ENCODE assay signal across 11 cellular contexts in genomic region chr1:85911742-85912141, GRCh38.
DNase-seq lines count a peak whose midpoint lies in the region; ATAC-seq, FAIRE-seq and TF ChIP-seq lines count a peak whose summit lies in the region.
"Had no signal": no experiment of that assay in that cellular context is flagged by ENCODE, and none has a peak within 500 bp of the region (broad histone marks: within the 10 kb centered on the region; RNA-seq: fewer than 3 reads in every experiment).

No MANE protein-coding gene starts in this region.

- H3K79me2 ChIP-seq in astrocyte (ENCODE audit: insufficient read depth, low read length) (no peaks in the 10 kb centered on the region), HepG2 (ENCODE audit: insufficient read depth, low read length) (no peaks in the 10 kb centered on the region)

- no peak for TF ChIP-seq EP300 in HepG2 (IDR thresholded peaks at IDR 0.05; ENCODE audit: low read depth in 2 of 2, low read length in 2 of 2)
- no peak for TF ChIP-seq EP300 in HepG2 (CRISPR knock-in tag; IDR thresholded peaks at IDR 0.05; ENCODE audit: borderline replicate concordance)

- H2AFZ ChIP-seq in astrocyte (ENCODE audit: low read depth, low read length) (no peak overlapping the region), HepG2 (ENCODE audit: low read length) (no peak overlapping the region)

- intact Hi-C loops in HepG2 (cut with micrococcal nuclease; ENCODE audit: unreplicated experiment) = no loop called here

- in situ Hi-C loops in HepG2 (cut with HindIII; ENCODE audit: extremely low pct_ligation_motif_present, low pct_unique_long_range_greater_than_20kb) = no loop called here

- H3K27me3 Mint-ChIP-seq in astrocyte (ENCODE audit: low read depth, unreplicated experiment) = no peaks in the 10 kb centered on the region
- H3K27me3 Mint-ChIP-seq: activated CD8-positive, alpha-beta memory T cell treated with anti-CD3 and anti-CD28 coated beads, Interleukin-2, amount 10 ng/mL, durations not matched to agents 7 days and 5 days had no signal

- no peaks in the 10 kb centered on the region for H3K9me3 Mint-ChIP-seq in astrocyte (ENCODE audit: unreplicated experiment)

- BruUV-seq in HepG2 (replicated peaks; lab: Mats Ljungman, UMichigan) = no TSS peak

- ATAC-seq in HepG2 (no peak; the same call in 2 of the 3 replicates), HG02885 (IDR thresholded peaks at IDR 0.05; ENCODE audit: poor library complexity, unreplicated experiment) (no peak)
- ATAC-seq: activated CD8-positive, alpha-beta memory T cell treated with anti-CD3 and anti-CD28 coated beads, Interleukin-2, amount 10 ng/mL, durations not matched to agents 7 days and 5 days; heart left ventricle had no signal

- H3K4me1 Mint-ChIP-seq in astrocyte (ENCODE audit: low read depth, unreplicated experiment) = no peaks in the 10 kb centered on the region
- H3K4me1 Mint-ChIP-seq: activated CD8-positive, alpha-beta memory T cell treated with anti-CD3 and anti-CD28 coated beads, Interleukin-2, amount 10 ng/mL, durations not matched to agents 7 days and 5 days had no signal

- FAIRE-seq in astrocyte (lab: Jason Lieb, UNC) (no peak), HepG2 (lab: Jason Lieb, UNC) (no peak)

- TF ChIP-seq POLR2A in HepG2 (IDR thresholded peaks at IDR 0.05; ENCODE audit: insufficient read depth in 1 of 2, low read depth in 2 of 2, low read length in 2 of 2) = no peak

- no peaks in the 10 kb centered on the region for H3K36me3 Mint-ChIP-seq in astrocyte (ENCODE audit: low read depth, unreplicated experiment)
- H3K36me3 Mint-ChIP-seq: activated CD8-positive, alpha-beta memory T cell treated with anti-CD3 and anti-CD28 coated beads, Interleukin-2, amount 10 ng/mL, durations not matched to agents 7 days and 5 days had no signal

- POLR2A ChIA-PET in HepG2 (lab: Yijun Ruan, JAX) = no interaction called here

- H3K27me3 ChIP-seq in astrocyte (ENCODE audit: insufficient read depth, low read length) = no peaks in the 10 kb centered on the region
- H3K27me3 ChIP-seq in HepG2 (ENCODE audit: control insufficient read depth in 1 of 2, insufficient read depth in 2 of 2, low read length in 2 of 2) = peaks cover 0 to 1% of the 10 kb centered on the region in 2 experiments; a peak in 1 of 5 replicates
- H3K27me3 ChIP-seq: heart left ventricle, spleen had no signal

- 3% methylated on average over 3 of the region's 3 CpGs for WGBS in HepG2 (ENCODE audit: low lambda C conversion rate)

- H3K36me3 ChIP-seq in astrocyte (ENCODE audit: insufficient read depth, low read length) (no peaks in the 10 kb centered on the region), HepG2 (replicated peaks in 1 of 2; ENCODE audit: control insufficient read depth in 1 of 2, insufficient read depth in 2 of 2, low read length in 2 of 2) (no peaks in the 10 kb centered on the region)
- H3K36me3 ChIP-seq: heart left ventricle, spleen had no signal

- H3K9me3 ChIP-seq in astrocyte (ENCODE audit: insufficient read depth, low read depth, low read length) = no peaks in the 10 kb centered on the region
- H3K9me3 ChIP-seq in HepG2 (ENCODE audit: low read length) = no peaks in the 10 kb centered on the region
- H3K9me3 ChIP-seq: heart left ventricle, spleen had no signal

- H3K27ac ChIP-seq in C4-2B (no peak overlapping the region), astrocyte (ENCODE audit: low read depth, low read length) (no peak overlapping the region), HepG2 (ENCODE audit: extremely low read length, insufficient read depth, low read length) (no peak overlapping the region)
- H3K27ac ChIP-seq: heart left ventricle, spleen had no signal

- H4K20me1 ChIP-seq in astrocyte (ENCODE audit: insufficient read depth, low read length) (no peaks in the 10 kb centered on the region), HepG2 (ENCODE audit: insufficient read depth, low read length) (no peaks in the 10 kb centered on the region)

- H3K4me1 ChIP-seq in astrocyte (ENCODE audit: insufficient read depth, low read length) (no peaks in the 10 kb centered on the region), HepG2 (ENCODE audit: insufficient read depth, low read length) (no peaks in the 10 kb centered on the region)
- H3K4me1 ChIP-seq: heart left ventricle, spleen had no signal

- H3K4me2 ChIP-seq in astrocyte (ENCODE audit: low read length) (no peak overlapping the region), HepG2 (ENCODE audit: low read depth, low read length) (no peak overlapping the region)

- DNase-seq in HT1080 (ENCODE audit: low read depth) (peak; percentile 1), astrocyte (ENCODE audit: low read depth) (no peak), HepG2 (ENCODE audit: low spot score) (no peak), NOMO-1 treated with DMSO at 0.1 percent for 48 hours (lab: John Stamatoyannopoulos, UW; ENCODE audit: unreplicated experiment) (no peak), NCI-H526 treated with DMSO at 0.1 percent for 48 hours (lab: John Stamatoyannopoulos, UW) (no peak), NCI-H510A treated with DMSO at 0.1 percent for 48 hours (lab: John Stamatoyannopoulos, UW) (no peak)
- DNase-seq: activated CD8-positive, alpha-beta memory T cell treated with anti-CD3 and anti-CD28 coated beads, Interleukin-2, amount 10 ng/mL, durations not matched to agents 7 days and 5 days; heart left ventricle; spleen had no signal

- no peak overlapping the region for H3K4me3 Mint-ChIP-seq in astrocyte (ENCODE audit: unreplicated experiment)
- H3K4me3 Mint-ChIP-seq: activated CD8-positive, alpha-beta memory T cell treated with anti-CD3 and anti-CD28 coated beads, Interleukin-2, amount 10 ng/mL, durations not matched to agents 7 days and 5 days had no signal

- no peak for TF ChIP-seq RAD21 in HepG2 (CRISPR knock-in tag; IDR thresholded peaks at IDR 0.05)

- H3K9ac ChIP-seq in astrocyte (ENCODE audit: low read length) (no peak overlapping the region), HepG2 (ENCODE audit: insufficient read depth, low read depth, low read length) (no peak overlapping the region)

- H3K27ac Mint-ChIP-seq in astrocyte (ENCODE audit: unreplicated experiment) = no peak overlapping the region
- H3K27ac Mint-ChIP-seq: activated CD8-positive, alpha-beta memory T cell treated with anti-CD3 and anti-CD28 coated beads, Interleukin-2, amount 10 ng/mL, durations not matched to agents 7 days and 5 days had no signal

- TF ChIP-seq CTCF in C4-2B (conservative IDR thresholded peaks at IDR 0.05) (peak; percentile 58), astrocyte (IDR thresholded peaks at IDR 0.05; ENCODE audit: insufficient read depth, low read depth, low read length) (peak; percentile 32), HepG2 (CRISPR knock-in tag; IDR thresholded peaks at IDR 0.05) (0 out of 2 replicates have a peak, but pooled peaks have one; percentile 8)

- CTCF ChIA-PET in HepG2 (lab: Yijun Ruan, JAX; ENCODE audit: low intra/inter-chr PET ratio, low total read pairs) = no interaction called here

- H3K4me3 ChIP-seq in astrocyte (ENCODE audit: insufficient read depth, low read depth, low read length) = no peak overlapping the region
- no peak overlapping the region for H3K4me3 ChIP-seq in HepG2 (replicated peaks in 1 of 3; ENCODE audit: insufficient read depth in 1 of 3, low read depth in 2 of 3, low read length in 3 of 3)
- H3K4me3 ChIP-seq: heart left ventricle, spleen had no signal

TF ChIP-seq in HepG2, 621 proteins besides CTCF, POLR2A, EP300 and RAD21 (continues in another document):
- no peak for TF ChIP-seq FOXO4 (CRISPR knock-in tag; conservative IDR thresholded peaks at IDR 0.05)
- TF ChIP-seq NR1H2 (CRISPR knock-in tag; IDR thresholded peaks at IDR 0.05; ENCODE audit: borderline replicate concordance, low read depth) = no peak
- TF ChIP-seq TAF1 (CRISPR knock-in tag; IDR thresholded peaks at IDR 0.05) = no peak
- no peak for TF ChIP-seq ATF7 (IDR thresholded peaks at IDR 0.05)
- TF ChIP-seq ATF7 (CRISPR knock-in tag; IDR thresholded peaks at IDR 0.05) = no peak
- no peak for TF ChIP-seq ZNF770 (CRISPR knock-in tag; IDR thresholded peaks at IDR 0.05)
- TF ChIP-seq ZNF776 (CRISPR knock-in tag; IDR thresholded peaks at IDR 0.05) = no peak
- no peak for TF ChIP-seq GPBP1L1 (CRISPR knock-in tag; IDR thresholded peaks at IDR 0.05)

Comparison
In these comparisons a context has a peak if more than half of its experiments do, and no peak if none do; other contexts are left out.
1. CTCF ChIP-seq: peak in every context shown above with its lines; median percentile 58 in C4-2B; 32 in astrocyte; 8 in HepG2.